In the genomic region with DNA sequence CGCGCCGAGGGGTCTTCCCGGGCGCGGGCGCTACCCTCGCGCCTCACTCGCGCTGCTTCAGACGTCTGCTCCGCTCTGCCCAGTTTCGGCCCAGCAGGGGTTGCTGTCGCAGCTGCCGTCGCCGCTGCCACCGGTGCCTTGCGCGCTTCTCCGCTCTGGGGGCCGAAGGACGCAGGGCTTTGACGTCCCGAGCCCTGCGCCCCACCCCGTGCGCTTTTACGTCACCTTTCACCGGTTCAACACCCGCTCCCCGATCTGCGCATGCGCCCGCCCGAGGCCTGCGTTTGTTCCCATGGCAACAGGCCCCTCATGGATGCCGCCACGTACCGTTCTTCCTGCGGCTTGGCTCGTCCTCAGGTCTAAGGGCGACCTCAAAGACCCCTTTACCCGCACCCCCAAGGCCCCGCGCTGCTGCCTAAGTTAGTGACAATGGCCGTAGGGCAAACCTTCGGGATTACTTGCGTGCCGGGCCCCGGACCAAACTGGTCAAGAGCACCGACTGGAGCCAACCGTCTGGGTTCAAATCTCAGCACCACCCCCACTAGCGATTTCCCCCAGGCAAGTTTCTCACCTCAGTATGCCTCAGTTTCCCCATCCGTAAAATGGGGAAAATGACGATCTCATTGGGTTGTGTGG, we compare ENCODE assay signal across 1 cellular context.
TF ChIP-seq lines count a peak whose summit lies in the region.

No MANE protein-coding gene starts in this region.

TF ChIP-seq in GM12878, 131 proteins besides CTCF, POLR2A, EP300 and RAD21 (continued from another document and continues in another):
- TF ChIP-seq, protein P1, sequence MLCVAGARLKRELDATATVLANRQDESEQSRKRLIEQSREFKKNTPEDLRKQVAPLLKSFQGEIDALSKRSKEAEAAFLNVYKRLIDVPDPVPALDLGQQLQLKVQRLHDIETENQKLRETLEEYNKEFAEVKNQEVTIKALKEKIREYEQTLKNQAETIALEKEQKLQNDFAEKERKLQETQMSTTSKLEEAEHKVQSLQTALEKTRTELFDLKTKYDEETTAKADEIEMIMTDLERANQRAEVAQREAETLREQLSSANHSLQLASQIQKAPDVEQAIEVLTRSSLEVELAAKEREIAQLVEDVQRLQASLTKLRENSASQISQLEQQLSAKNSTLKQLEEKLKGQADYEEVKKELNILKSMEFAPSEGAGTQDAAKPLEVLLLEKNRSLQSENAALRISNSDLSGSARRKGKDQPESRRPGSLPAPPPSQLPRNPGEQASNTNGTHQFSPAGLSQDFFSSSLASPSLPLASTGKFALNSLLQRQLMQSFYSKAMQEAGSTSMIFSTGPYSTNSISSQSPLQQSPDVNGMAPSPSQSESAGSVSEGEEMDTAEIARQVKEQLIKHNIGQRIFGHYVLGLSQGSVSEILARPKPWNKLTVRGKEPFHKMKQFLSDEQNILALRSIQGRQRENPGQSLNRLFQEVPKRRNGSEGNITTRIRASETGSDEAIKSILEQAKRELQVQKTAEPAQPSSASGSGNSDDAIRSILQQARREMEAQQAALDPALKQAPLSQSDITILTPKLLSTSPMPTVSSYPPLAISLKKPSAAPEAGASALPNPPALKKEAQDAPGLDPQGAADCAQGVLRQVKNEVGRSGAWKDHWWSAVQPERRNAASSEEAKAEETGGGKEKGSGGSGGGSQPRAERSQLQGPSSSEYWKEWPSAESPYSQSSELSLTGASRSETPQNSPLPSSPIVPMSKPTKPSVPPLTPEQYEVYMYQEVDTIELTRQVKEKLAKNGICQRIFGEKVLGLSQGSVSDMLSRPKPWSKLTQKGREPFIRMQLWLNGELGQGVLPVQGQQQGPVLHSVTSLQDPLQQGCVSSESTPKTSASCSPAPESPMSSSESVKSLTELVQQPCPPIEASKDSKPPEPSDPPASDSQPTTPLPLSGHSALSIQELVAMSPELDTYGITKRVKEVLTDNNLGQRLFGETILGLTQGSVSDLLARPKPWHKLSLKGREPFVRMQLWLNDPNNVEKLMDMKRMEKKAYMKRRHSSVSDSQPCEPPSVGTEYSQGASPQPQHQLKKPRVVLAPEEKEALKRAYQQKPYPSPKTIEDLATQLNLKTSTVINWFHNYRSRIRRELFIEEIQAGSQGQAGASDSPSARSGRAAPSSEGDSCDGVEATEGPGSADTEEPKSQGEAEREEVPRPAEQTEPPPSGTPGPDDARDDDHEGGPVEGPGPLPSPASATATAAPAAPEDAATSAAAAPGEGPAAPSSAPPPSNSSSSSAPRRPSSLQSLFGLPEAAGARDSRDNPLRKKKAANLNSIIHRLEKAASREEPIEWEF (IDR thresholded peaks at IDR 0.05; ENCODE audit: insufficient replicate concordance, low read depth, low read length), result no peak
- TF ChIP-seq MTA2 (IDR thresholded peaks at IDR 0.05; ENCODE audit: low read depth), result no peak
- TF ChIP-seq NR2F1 (conservative IDR thresholded peaks at IDR 0.05), result 0 out of 2 replicates have a peak, but pooled peaks have one; percentile 48
- TF ChIP-seq, protein P2, sequence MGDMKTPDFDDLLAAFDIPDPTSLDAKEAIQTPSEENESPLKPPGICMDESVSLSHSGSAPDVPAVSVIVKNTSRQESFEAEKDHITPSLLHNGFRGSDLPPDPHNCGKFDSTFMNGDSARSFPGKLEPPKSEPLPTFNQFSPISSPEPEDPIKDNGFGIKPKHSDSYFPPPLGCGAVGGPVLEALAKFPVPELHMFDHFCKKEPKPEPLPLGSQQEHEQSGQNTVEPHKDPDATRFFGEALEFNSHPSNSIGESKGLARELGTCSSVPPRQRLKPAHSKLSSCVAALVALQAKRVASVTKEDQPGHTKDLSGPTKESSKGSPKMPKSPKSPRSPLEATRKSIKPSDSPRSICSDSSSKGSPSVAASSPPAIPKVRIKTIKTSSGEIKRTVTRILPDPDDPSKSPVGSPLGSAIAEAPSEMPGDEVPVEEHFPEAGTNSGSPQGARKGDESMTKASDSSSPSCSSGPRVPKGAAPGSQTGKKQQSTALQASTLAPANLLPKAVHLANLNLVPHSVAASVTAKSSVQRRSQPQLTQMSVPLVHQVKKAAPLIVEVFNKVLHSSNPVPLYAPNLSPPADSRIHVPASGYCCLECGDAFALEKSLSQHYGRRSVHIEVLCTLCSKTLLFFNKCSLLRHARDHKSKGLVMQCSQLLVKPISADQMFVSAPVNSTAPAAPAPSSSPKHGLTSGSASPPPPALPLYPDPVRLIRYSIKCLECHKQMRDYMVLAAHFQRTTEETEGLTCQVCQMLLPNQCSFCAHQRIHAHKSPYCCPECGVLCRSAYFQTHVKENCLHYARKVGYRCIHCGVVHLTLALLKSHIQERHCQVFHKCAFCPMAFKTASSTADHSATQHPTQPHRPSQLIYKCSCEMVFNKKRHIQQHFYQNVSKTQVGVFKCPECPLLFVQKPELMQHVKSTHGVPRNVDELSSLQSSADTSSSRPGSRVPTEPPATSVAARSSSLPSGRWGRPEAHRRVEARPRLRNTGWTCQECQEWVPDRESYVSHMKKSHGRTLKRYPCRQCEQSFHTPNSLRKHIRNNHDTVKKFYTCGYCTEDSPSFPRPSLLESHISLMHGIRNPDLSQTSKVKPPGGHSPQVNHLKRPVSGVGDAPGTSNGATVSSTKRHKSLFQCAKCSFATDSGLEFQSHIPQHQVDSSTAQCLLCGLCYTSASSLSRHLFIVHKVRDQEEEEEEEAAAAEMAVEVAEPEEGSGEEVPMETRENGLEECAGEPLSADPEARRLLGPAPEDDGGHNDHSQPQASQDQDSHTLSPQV (IDR thresholded peaks at IDR 0.05), result no peak
- TF ChIP-seq, protein P3, sequence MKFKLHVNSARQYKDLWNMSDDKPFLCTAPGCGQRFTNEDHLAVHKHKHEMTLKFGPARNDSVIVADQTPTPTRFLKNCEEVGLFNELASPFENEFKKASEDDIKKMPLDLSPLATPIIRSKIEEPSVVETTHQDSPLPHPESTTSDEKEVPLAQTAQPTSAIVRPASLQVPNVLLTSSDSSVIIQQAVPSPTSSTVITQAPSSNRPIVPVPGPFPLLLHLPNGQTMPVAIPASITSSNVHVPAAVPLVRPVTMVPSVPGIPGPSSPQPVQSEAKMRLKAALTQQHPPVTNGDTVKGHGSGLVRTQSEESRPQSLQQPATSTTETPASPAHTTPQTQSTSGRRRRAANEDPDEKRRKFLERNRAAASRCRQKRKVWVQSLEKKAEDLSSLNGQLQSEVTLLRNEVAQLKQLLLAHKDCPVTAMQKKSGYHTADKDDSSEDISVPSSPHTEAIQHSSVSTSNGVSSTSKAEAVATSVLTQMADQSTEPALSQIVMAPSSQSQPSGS (IDR thresholded peaks at IDR 0.05; ENCODE audit: low read length), result no peak
- no peak for TF ChIP-seq ZNF24 (IDR thresholded peaks at IDR 0.05)
- TF ChIP-seq, protein P4, sequence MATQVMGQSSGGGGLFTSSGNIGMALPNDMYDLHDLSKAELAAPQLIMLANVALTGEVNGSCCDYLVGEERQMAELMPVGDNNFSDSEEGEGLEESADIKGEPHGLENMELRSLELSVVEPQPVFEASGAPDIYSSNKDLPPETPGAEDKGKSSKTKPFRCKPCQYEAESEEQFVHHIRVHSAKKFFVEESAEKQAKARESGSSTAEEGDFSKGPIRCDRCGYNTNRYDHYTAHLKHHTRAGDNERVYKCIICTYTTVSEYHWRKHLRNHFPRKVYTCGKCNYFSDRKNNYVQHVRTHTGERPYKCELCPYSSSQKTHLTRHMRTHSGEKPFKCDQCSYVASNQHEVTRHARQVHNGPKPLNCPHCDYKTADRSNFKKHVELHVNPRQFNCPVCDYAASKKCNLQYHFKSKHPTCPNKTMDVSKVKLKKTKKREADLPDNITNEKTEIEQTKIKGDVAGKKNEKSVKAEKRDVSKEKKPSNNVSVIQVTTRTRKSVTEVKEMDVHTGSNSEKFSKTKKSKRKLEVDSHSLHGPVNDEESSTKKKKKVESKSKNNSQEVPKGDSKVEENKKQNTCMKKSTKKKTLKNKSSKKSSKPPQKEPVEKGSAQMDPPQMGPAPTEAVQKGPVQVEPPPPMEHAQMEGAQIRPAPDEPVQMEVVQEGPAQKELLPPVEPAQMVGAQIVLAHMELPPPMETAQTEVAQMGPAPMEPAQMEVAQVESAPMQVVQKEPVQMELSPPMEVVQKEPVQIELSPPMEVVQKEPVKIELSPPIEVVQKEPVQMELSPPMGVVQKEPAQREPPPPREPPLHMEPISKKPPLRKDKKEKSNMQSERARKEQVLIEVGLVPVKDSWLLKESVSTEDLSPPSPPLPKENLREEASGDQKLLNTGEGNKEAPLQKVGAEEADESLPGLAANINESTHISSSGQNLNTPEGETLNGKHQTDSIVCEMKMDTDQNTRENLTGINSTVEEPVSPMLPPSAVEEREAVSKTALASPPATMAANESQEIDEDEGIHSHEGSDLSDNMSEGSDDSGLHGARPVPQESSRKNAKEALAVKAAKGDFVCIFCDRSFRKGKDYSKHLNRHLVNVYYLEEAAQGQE (IDR thresholded peaks at IDR 0.05; ENCODE audit: low read depth, low read length), result no peak
- no peak for TF ChIP-seq MYB (IDR thresholded peaks at IDR 0.05; ENCODE audit: borderline replicate concordance, low read depth, low read length)
- TF ChIP-seq CBFB (IDR thresholded peaks at IDR 0.05; ENCODE audit: low read depth), result no peak
- peak; percentile 89 for TF ChIP-seq YY1 (IDR thresholded peaks at IDR 0.05; ENCODE audit: low read depth, low read length)
- TF ChIP-seq POLR2AphosphoS5 (IDR thresholded peaks at IDR 0.05; ENCODE audit: low read length), result 0 out of 2 replicates have a peak, but pooled peaks have one; percentile 26
- TF ChIP-seq SRF (IDR thresholded peaks at IDR 0.05; ENCODE audit: low read depth in 2 of 2, low read length in 2 of 2), result 0 out of 4 replicates have a peak, but pooled peaks of 1 of the 2 experiments have one; percentile 57
- peak; percentile 94 for TF ChIP-seq SIN3A (IDR thresholded peaks at IDR 0.05; ENCODE audit: low read depth, low read length)
- no peak for TF ChIP-seq NFXL1 (IDR thresholded peaks at IDR 0.05; ENCODE audit: borderline replicate concordance)
- no peak for TF ChIP-seq STAT1 (conservative IDR thresholded peaks at IDR 0.05)
- TF ChIP-seq, protein P5, sequence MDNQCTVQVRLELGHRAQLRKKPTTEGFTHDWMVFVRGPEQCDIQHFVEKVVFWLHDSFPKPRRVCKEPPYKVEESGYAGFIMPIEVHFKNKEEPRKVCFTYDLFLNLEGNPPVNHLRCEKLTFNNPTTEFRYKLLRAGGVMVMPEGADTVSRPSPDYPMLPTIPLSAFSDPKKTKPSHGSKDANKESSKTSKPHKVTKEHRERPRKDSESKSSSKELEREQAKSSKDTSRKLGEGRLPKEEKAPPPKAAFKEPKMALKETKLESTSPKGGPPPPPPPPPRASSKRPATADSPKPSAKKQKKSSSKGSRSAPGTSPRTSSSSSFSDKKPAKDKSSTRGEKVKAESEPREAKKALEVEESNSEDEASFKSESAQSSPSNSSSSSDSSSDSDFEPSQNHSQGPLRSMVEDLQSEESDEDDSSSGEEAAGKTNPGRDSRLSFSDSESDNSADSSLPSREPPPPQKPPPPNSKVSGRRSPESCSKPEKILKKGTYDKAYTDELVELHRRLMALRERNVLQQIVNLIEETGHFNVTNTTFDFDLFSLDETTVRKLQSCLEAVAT (IDR thresholded peaks at IDR 0.05), result no peak
- TF ChIP-seq MEF2B (IDR thresholded peaks at IDR 0.05; ENCODE audit: partially characterized antibody, poor library complexity, severe bottlenecking), result peak; percentile 62
- TF ChIP-seq ZBED1 (IDR thresholded peaks at IDR 0.05; ENCODE audit: borderline replicate concordance), result no peak
- peak; percentile 72; the same call in 1 of the 2 replicates for TF ChIP-seq GATAD2B (conservative IDR thresholded peaks at IDR 0.05; ENCODE audit: low read depth)
- TF ChIP-seq SP1 (IDR thresholded peaks at IDR 0.05; ENCODE audit: low read depth, low read length), result no peak
- no peak for TF ChIP-seq DPF2 (IDR thresholded peaks at IDR 0.05)
- TF ChIP-seq, protein P6, sequence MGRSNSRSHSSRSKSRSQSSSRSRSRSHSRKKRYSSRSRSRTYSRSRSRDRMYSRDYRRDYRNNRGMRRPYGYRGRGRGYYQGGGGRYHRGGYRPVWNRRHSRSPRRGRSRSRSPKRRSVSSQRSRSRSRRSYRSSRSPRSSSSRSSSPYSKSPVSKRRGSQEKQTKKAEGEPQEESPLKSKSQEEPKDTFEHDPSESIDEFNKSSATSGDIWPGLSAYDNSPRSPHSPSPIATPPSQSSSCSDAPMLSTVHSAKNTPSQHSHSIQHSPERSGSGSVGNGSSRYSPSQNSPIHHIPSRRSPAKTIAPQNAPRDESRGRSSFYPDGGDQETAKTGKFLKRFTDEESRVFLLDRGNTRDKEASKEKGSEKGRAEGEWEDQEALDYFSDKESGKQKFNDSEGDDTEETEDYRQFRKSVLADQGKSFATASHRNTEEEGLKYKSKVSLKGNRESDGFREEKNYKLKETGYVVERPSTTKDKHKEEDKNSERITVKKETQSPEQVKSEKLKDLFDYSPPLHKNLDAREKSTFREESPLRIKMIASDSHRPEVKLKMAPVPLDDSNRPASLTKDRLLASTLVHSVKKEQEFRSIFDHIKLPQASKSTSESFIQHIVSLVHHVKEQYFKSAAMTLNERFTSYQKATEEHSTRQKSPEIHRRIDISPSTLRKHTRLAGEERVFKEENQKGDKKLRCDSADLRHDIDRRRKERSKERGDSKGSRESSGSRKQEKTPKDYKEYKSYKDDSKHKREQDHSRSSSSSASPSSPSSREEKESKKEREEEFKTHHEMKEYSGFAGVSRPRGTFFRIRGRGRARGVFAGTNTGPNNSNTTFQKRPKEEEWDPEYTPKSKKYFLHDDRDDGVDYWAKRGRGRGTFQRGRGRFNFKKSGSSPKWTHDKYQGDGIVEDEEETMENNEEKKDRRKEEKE (IDR thresholded peaks at IDR 0.05), result no peak
- no peak for TF ChIP-seq BRCA1 (IDR thresholded peaks at IDR 0.05; ENCODE audit: low read depth, low read length)
- TF ChIP-seq, protein P7, sequence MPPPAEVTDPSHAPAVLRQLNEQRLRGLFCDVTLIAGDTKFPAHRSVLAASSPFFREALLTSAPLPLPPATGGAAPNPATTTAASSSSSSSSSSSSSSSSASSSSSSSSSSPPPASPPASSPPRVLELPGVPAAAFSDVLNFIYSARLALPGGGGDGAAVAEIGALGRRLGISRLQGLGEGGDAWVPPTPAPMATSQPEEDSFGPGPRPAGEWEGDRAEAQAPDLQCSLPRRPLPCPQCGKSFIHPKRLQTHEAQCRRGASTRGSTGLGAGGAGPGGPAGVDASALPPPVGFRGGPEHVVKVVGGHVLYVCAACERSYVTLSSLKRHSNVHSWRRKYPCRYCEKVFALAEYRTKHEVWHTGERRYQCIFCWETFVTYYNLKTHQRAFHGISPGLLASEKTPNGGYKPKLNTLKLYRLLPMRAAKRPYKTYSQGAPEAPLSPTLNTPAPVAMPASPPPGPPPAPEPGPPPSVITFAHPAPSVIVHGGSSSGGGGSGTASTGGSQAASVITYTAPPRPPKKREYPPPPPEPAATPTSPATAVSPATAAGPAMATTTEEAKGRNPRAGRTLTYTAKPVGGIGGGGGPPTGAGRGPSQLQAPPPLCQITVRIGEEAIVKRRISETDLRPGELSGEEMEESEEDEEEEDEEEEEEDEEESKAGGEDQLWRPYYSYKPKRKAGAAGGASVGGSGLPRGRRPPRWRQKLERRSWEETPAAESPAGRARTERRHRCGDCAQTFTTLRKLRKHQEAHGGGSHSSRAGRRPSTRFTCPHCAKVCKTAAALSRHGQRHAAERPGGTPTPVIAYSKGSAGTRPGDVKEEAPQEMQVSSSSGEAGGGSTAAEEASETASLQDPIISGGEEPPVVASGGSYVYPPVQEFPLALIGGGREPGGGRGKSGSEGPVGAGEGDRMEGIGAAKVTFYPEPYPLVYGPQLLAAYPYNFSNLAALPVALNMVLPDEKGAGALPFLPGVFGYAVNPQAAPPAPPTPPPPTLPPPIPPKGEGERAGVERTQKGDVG (CRISPR knock-in tag; IDR thresholded peaks at IDR 0.05), result no peak
- TF ChIP-seq EGR1 (IDR thresholded peaks at IDR 0.05; ENCODE audit: borderline replicate concordance in 1 of 2, low read depth in 2 of 2, low read length in 2 of 2), result no peak
- TF ChIP-seq, protein P8, sequence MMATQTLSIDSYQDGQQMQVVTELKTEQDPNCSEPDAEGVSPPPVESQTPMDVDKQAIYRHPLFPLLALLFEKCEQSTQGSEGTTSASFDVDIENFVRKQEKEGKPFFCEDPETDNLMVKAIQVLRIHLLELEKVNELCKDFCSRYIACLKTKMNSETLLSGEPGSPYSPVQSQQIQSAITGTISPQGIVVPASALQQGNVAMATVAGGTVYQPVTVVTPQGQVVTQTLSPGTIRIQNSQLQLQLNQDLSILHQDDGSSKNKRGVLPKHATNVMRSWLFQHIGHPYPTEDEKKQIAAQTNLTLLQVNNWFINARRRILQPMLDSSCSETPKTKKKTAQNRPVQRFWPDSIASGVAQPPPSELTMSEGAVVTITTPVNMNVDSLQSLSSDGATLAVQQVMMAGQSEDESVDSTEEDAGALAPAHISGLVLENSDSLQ (IDR thresholded peaks at IDR 0.05), result no peak
- TF ChIP-seq ZNF217 (IDR thresholded peaks at IDR 0.05), result no peak
